26 cellular contexts compared by ENCODE assay signal in genomic region chr1:157348538-157349480, GRCh38.
"Had no signal": no experiment of that assay in that cellular context is flagged by ENCODE, and none has a peak within 500 bp of the region (broad histone marks: within the 10 kb centered on the region; RNA-seq: fewer than 3 reads in every experiment).

No MANE protein-coding gene starts in this region.

- H3K4me1 ChIP-seq: body of pancreas, gastrocnemius medialis, prostate gland, uterus had no signal

- H3K4me3 ChIP-seq: body of pancreas, dorsolateral prefrontal cortex, gastrocnemius medialis, ovary, prostate gland, skin epidermis, uterus had no signal

- H3K27me3 ChIP-seq: body of pancreas, gastrocnemius medialis, ovary, uterus had no signal

- H3K27ac ChIP-seq: body of pancreas, dorsolateral prefrontal cortex, gastrocnemius medialis, ovary, prostate gland, skin epidermis, uterus had no signal

- H3K9me3 ChIP-seq: body of pancreas, gastrocnemius medialis, ovary, prostate gland, uterus had no signal

- H3K36me3 ChIP-seq: gastrocnemius medialis, ovary, prostate gland, uterus had no signal

- DNase-seq: activated B cell treated with CpG ODN at 0.5 μM for 24 hours; activated naive CD4-positive, alpha-beta T cell; activated T-cell treated with anti-CD3 and anti-CD28 coated beads for 4 hours; activated T-cell treated with anti-CD3 and anti-CD28 coated beads, Interleukin-2, amount 50 U/mL, for 72 hours; anterior cingulate cortex; body of pancreas; dorsolateral prefrontal cortex; effector memory CD4-positive, alpha-beta T cell; gastrocnemius medialis; hippocampal formation; left cardiac atrium; mammary epithelial cell; naive B cell; nephron progenitor cell; ovary; retina; stimulated activated CD4-positive, alpha-beta T cell treated with anti-CD3 and anti-CD28 coated beads, Interleukin-4, amount 100 ng/mL, for 24 hours; stimulated activated naive CD8-positive, alpha-beta T cell treated with anti-CD3 and anti-CD28 coated beads, Interleukin-15, amount 100 ng/mL, for 72 hours; substantia nigra; T-helper 9 cell; uterus had no signal

- ATAC-seq: activated naive CD4-positive, alpha-beta T cell treated with anti-CD3 and anti-CD28 coated beads, Interleukin-2, amount 50 U/mL, for 72 hours; activated T-cell treated with anti-CD3 and anti-CD28 coated beads, Interleukin-2, amount 50 U/mL, for 72 hours; body of pancreas; gastrocnemius medialis; left cardiac atrium; sciatic nerve; stimulated activated effector memory CD8-positive, alpha-beta T cell treated with anti-CD3 and anti-CD28 coated beads, Interleukin-12 subunit alpha, Interleukin-12 subunit beta, amount 100 ng/mL, for 72 hours; stimulated activated naive CD8-positive, alpha-beta T cell treated with anti-CD3 and anti-CD28 coated beads, Interleukin-15, amount 100 ng/mL, for 72 hours had no signal
